12 cellular contexts compared by ENCODE assay signal in genomic region chr20:35021831-35022230, GRCh38.
"Had no signal": no experiment of that assay in that cellular context is flagged by ENCODE, and none has a peak within 500 bp of the region (broad histone marks: within the 10 kb centered on the region; RNA-seq: fewer than 3 reads in every experiment).

No MANE protein-coding gene starts in this region.

- ATAC-seq: activated naive CD8-positive, alpha-beta T cell treated with anti-CD3 and anti-CD28 coated beads, Interleukin-2, amount 50 U/mL, for 24 hours; left colon; natural killer cell treated with Interleukin-12 subunit alpha and Interleukin-12 subunit beta and Interleukin-15 and Interleukin-18, amount 100 ng/mL, for 72 hours had no signal

- H3K4me3 ChIP-seq: lung, tibial artery had no signal

- H3K9me3 Mint-ChIP-seq: activated naive CD8-positive, alpha-beta T cell treated with anti-CD3 and anti-CD28 coated beads, Interleukin-2, amount 50 U/mL, for 24 hours; activated T-helper 2 cell treated with anti-CD3 and anti-CD28 coated beads, Interferon-gamma antibody, Interleukin-2, Interleukin-4, amounts not matched to agents 10 μg/mL and 5 μg/mL and 100 μg/mL, durations not matched to agents 14 hours and 24 hours and 36 hours; natural killer cell treated with Interleukin-12 subunit alpha and Interleukin-12 subunit beta and Interleukin-15 and Interleukin-18, amount 100 ng/mL, for 72 hours had no signal

- H3K27ac ChIP-seq: brain microvascular endothelial cell, tibial artery had no signal

- H3K27ac Mint-ChIP-seq: activated naive CD8-positive, alpha-beta T cell treated with anti-CD3 and anti-CD28 coated beads, Interleukin-2, amount 50 U/mL, for 24 hours; activated T-helper 2 cell treated with anti-CD3 and anti-CD28 coated beads, Interferon-gamma antibody, Interleukin-2, Interleukin-4, amounts not matched to agents 10 μg/mL and 5 μg/mL and 100 μg/mL, durations not matched to agents 14 hours and 24 hours and 36 hours had no signal

- DNase-seq: activated CD4-positive, alpha-beta T cell treated with anti-CD3 and anti-CD28 coated beads, Interleukin-2, amount 50 U/mL, for 4 hours; activated naive CD4-positive, alpha-beta T cell treated with Interleukin-2 at 50 U/mL for 16 hours; activated naive CD8-positive, alpha-beta T cell treated with anti-CD3 and anti-CD28 coated beads, Interleukin-2, amount 50 U/mL, for 24 hours; brain microvascular endothelial cell; cortex of kidney; effector CD4-positive, alpha-beta T cell; left colon; T-helper 2 cell; tibial artery had no signal

- H3K4me1 ChIP-seq: tibial artery had no signal

- H3K9me3 ChIP-seq: tibial artery had no signal

- H3K4me3 Mint-ChIP-seq: activated naive CD8-positive, alpha-beta T cell treated with anti-CD3 and anti-CD28 coated beads, Interleukin-2, amount 50 U/mL, for 24 hours; natural killer cell treated with Interleukin-12 subunit alpha and Interleukin-12 subunit beta and Interleukin-15 and Interleukin-18, amount 100 ng/mL, for 72 hours had no signal

- H3K27me3 ChIP-seq: brain microvascular endothelial cell, tibial artery had no signal

- H3K27me3 Mint-ChIP-seq: activated naive CD8-positive, alpha-beta T cell treated with anti-CD3 and anti-CD28 coated beads, Interleukin-2, amount 50 U/mL, for 24 hours; natural killer cell treated with Interleukin-12 subunit alpha and Interleukin-12 subunit beta and Interleukin-15 and Interleukin-18, amount 100 ng/mL, for 72 hours had no signal

- H3K4me1 Mint-ChIP-seq: activated naive CD8-positive, alpha-beta T cell treated with anti-CD3 and anti-CD28 coated beads, Interleukin-2, amount 50 U/mL, for 24 hours had no signal
